In the genomic region with DNA sequence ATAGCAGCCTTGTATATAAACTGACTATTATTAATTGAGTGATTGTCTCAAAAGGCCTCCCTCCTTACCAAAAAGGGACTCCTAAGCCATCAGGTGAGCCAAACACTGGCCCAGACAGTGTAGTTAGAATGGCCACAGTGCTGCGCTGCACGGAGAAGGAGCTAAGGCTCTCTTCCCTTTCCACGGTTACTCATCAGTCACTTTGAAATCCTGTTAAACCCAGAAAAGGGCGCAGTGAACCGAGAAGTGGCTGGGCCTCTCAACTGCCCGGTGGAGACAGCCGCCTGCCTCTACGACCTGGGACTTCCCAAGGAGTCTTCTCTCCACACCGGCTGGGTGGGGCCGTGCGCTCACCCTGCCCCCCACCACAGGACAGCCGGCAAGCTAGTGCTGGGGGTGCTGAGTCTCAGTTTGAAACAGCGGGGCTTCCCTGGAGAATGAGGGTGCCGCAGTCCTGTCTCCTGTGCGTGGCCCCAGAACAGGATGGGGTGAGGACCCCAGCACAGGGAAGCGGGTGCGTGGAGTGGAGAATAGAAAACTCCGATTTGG, we compare ENCODE assay signal across 8 cellular contexts. TPM values are rescaled to one million over a fixed set of nuclear protein-coding genes. Genes with fewer than 3 reads are reported as not detected.
DNase-seq lines count a peak whose midpoint lies in the region; ATAC-seq, FAIRE-seq and TF ChIP-seq lines count a peak whose summit lies in the region.

No MANE protein-coding gene starts in this region.

- POLR2A ChIA-PET in HepG2 (lab: Yijun Ruan, JAX), result interaction anchor here (0.9 to 3.7 kb wide), 5 partner anchors 16 to 35 kb away, joined by 3 to 23 read pairs (median 5); no protein-coding TSS in a partner anchor

- in situ Hi-C loops in HepG2 (cut with HindIII; ENCODE audit: extremely low pct_ligation_motif_present, low pct_unique_long_range_greater_than_20kb), result no loop called here

- peak overlapping the region; percentile 70 for H3K27ac ChIP-seq in HepG2 (ENCODE audit: extremely low read length, insufficient read depth, low read length)

- ATAC-seq in HG03135 (IDR thresholded peaks at IDR 0.05; ENCODE audit: unreplicated experiment) (peak; percentile 18), HepG2 (0 out of 3 replicates have a peak, but pooled peaks have one; percentile 5), HG03521 (IDR thresholded peaks at IDR 0.05; ENCODE audit: unreplicated experiment) (no peak)
- ATAC-seq in stimulated activated naive B cell treated with anti-CD40 and anti-IgM and Interleukin-4, amounts not matched to agents 10 μg/mL and 1 μg/mL and 100 μg/mL, for 72 hours (replicated peaks), result peak; percentile 53 to 54

- H3K27me3 ChIP-seq in HepG2 (ENCODE audit: control insufficient read depth in 1 of 2, insufficient read depth in 2 of 2, low read length in 2 of 2), result no peaks in the 10 kb centered on the region

- H3K27me3 Mint-ChIP-seq in stimulated activated naive B cell treated with anti-CD40 and anti-IgM and Interleukin-4, amounts not matched to agents 10 μg/mL and 1 μg/mL and 100 μg/mL, for 72 hours, result no peaks in the 10 kb centered on the region

- no peak for TF ChIP-seq EP300 in HepG2 (IDR thresholded peaks at IDR 0.05; ENCODE audit: low read depth in 2 of 2, low read length in 2 of 2)
- no peak for TF ChIP-seq EP300 in HepG2 (CRISPR knock-in tag; IDR thresholded peaks at IDR 0.05; ENCODE audit: borderline replicate concordance)

- TF ChIP-seq POLR2A in HepG2 (IDR thresholded peaks at IDR 0.05; ENCODE audit: insufficient read depth in 1 of 2, low read depth in 2 of 2, low read length in 2 of 2), result no peak

- CTCF ChIA-PET in HepG2 (lab: Yijun Ruan, JAX; ENCODE audit: low intra/inter-chr PET ratio, low total read pairs), result no interaction called here

- peaks cover 6 to 10% of the 10 kb centered on the region in 2 experiments for H3K36me3 ChIP-seq in HepG2 (replicated peaks in 1 of 2; ENCODE audit: control insufficient read depth in 1 of 2, insufficient read depth in 2 of 2, low read length in 2 of 2)

- peaks cover 52% of the 10 kb centered on the region for H3K4me1 ChIP-seq in HepG2 (ENCODE audit: insufficient read depth, low read length)

- no peak overlapping the region for H2AFZ ChIP-seq in HepG2 (ENCODE audit: low read length)

- H3K27ac Mint-ChIP-seq in stimulated activated naive B cell treated with anti-CD40 and anti-IgM and Interleukin-4, amounts not matched to agents 10 μg/mL and 1 μg/mL and 100 μg/mL, for 72 hours, result peak overlapping the region; percentile 99

- FAIRE-seq in HepG2 (lab: Jason Lieb, UNC), result no peak

- H3K9me3 ChIP-seq in HepG2 (ENCODE audit: low read length), result no peaks in the 10 kb centered on the region

- H3K9me3 Mint-ChIP-seq in stimulated activated naive B cell treated with anti-CD40 and anti-IgM and Interleukin-4, amounts not matched to agents 10 μg/mL and 1 μg/mL and 100 μg/mL, for 72 hours, result no peaks in the 10 kb centered on the region

- peak overlapping the region; percentile 83 for H3K9ac ChIP-seq in HepG2 (ENCODE audit: insufficient read depth, low read depth, low read length)

- DNase-seq in SIG-M5 treated with dmso at 0.1 percent for 504 hours (lab: John Stamatoyannopoulos, UW; ENCODE audit: unreplicated experiment) (peak; percentile 66), SIG-M5 (lab: John Stamatoyannopoulos, UW) (no peak), RPMI7951 (ENCODE audit: low read depth) (peak; percentile 61), cerebellar cortex (ENCODE audit: low spot score) (peak; percentile 55), HepG2 (ENCODE audit: low spot score) (no peak)
- DNase-seq in stimulated activated naive B cell treated with anti-CD40 and anti-IgM and Interleukin-4, amounts not matched to agents 10 μg/mL and 1 μg/mL and 100 μg/mL, for 72 hours, result peak; percentile 78

- H3K79me2 ChIP-seq in HepG2 (ENCODE audit: insufficient read depth, low read length), result peaks cover 62% of the 10 kb centered on the region

- TF ChIP-seq RAD21 in HepG2 (CRISPR knock-in tag; IDR thresholded peaks at IDR 0.05), result no peak

- intact Hi-C loops in HepG2 (cut with micrococcal nuclease; ENCODE audit: unreplicated experiment), result no loop called here

- H4K20me1 ChIP-seq in HepG2 (ENCODE audit: insufficient read depth, low read length), result peaks cover 31% of the 10 kb centered on the region

- peak overlapping the region; percentile 87 to 98 (median 90) for H3K4me3 ChIP-seq in HepG2 (replicated peaks in 1 of 3; ENCODE audit: insufficient read depth in 1 of 3, low read depth in 2 of 3, low read length in 3 of 3)

- peaks cover 38 to 66% of the 10 kb centered on the region in 2 donors for H3K4me1 Mint-ChIP-seq in stimulated activated naive B cell treated with anti-CD40 and anti-IgM and Interleukin-4, amounts not matched to agents 10 μg/mL and 1 μg/mL and 100 μg/mL, for 72 hours

- H3K36me3 Mint-ChIP-seq in stimulated activated naive B cell treated with anti-CD40 and anti-IgM and Interleukin-4, amounts not matched to agents 10 μg/mL and 1 μg/mL and 100 μg/mL, for 72 hours, result peaks cover 35 to 38% of the 10 kb centered on the region in 2 donors

- WGBS in HepG2 (ENCODE audit: low lambda C conversion rate), result 0% methylated on average over 10 of the region's 18 CpGs

- 0 out of 2 replicates have a peak, but pooled peaks have one; percentile 18 for TF ChIP-seq CTCF in HepG2 (CRISPR knock-in tag; IDR thresholded peaks at IDR 0.05)

- BruUV-seq in HepG2 (replicated peaks; lab: Mats Ljungman, UMichigan), result no TSS peak

- peak overlapping the region; percentile 99 for H3K4me2 ChIP-seq in HepG2 (ENCODE audit: low read depth, low read length)

- peak overlapping the region; percentile 89 to 98 for H3K4me3 Mint-ChIP-seq in stimulated activated naive B cell treated with anti-CD40 and anti-IgM and Interleukin-4, amounts not matched to agents 10 μg/mL and 1 μg/mL and 100 μg/mL, for 72 hours

TF ChIP-seq in HepG2, 621 proteins besides CTCF, POLR2A, EP300 and RAD21 (continues in another document):
- TF ChIP-seq ZMAT3 (CRISPR knock-in tag; conservative IDR thresholded peaks at IDR 0.05), result no peak
- TF ChIP-seq, protein P1, sequence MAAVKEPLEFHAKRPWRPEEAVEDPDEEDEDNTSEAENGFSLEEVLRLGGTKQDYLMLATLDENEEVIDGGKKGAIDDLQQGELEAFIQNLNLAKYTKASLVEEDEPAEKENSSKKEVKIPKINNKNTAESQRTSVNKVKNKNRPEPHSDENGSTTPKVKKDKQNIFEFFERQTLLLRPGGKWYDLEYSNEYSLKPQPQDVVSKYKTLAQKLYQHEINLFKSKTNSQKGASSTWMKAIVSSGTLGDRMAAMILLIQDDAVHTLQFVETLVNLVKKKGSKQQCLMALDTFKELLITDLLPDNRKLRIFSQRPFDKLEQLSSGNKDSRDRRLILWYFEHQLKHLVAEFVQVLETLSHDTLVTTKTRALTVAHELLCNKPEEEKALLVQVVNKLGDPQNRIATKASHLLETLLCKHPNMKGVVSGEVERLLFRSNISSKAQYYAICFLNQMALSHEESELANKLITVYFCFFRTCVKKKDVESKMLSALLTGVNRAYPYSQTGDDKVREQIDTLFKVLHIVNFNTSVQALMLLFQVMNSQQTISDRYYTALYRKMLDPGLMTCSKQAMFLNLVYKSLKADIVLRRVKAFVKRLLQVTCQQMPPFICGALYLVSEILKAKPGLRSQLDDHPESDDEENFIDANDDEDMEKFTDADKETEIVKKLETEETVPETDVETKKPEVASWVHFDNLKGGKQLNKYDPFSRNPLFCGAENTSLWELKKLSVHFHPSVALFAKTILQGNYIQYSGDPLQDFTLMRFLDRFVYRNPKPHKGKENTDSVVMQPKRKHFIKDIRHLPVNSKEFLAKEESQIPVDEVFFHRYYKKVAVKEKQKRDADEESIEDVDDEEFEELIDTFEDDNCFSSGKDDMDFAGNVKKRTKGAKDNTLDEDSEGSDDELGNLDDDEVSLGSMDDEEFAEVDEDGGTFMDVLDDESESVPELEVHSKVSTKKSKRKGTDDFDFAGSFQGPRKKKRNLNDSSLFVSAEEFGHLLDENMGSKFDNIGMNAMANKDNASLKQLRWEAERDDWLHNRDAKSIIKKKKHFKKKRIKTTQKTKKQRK (IDR thresholded peaks at IDR 0.05; ENCODE audit: low read length), result no peak

RNA-seq across cellular contexts. Expression of gene MYH9, which starts 1.3 kb away (rescaled TPM):
- total RNA-seq in RPMI7951 (2014; rRNA removed; shearing (Covaris generic)), result 260 and 282 TPM in 2 replicates
- 98.5 and 125 TPM in 2 replicates for total RNA-seq in HepG2 (2016; rRNA removed; fragmentation: Illumina TruSeq; extraction: Trizol)
- total RNA-seq in HepG2 (2016; cell fraction: cytosol; rRNA removed; fragmentation: Illumina TruSeq; extraction: Trizol; ENCODE audit: low read depth), result 28.5 and 28.7 TPM in 2 replicates
- 92.9 and 102 TPM in 2 replicates for total RNA-seq in HepG2 (2016; cell fraction: insoluble cytoplasmic fraction; rRNA removed; fragmentation: Illumina TruSeq; extraction: Trizol)
- total RNA-seq in HepG2 (2016; cell fraction: membrane; rRNA removed; fragmentation: Illumina TruSeq; extraction: Trizol), result 39.3 and 47.1 TPM in 2 replicates
- 73.0 and 81.6 TPM in 2 replicates for total RNA-seq in HepG2 (2016; cell fraction: nucleus; rRNA removed; fragmentation: Illumina TruSeq; extraction: Trizol)
- polyA plus RNA-seq in HepG2 (2011; rRNA removed), result 50.7 and 60.6 TPM in 2 replicates
- polyA plus RNA-seq in HepG2 (2011; cell fraction: cytosol; rRNA removed), result 31.6 and 39.3 TPM in 2 replicates
- 68.4 and 91.3 TPM in 2 replicates for polyA plus RNA-seq in HepG2 (2011; cell fraction: nucleus; rRNA removed)
- polyA plus RNA-seq in HepG2 (2012), result 88.3 and 93.4 TPM in 2 replicates
- polyA plus RNA-seq in HepG2 (2016; cell fraction: cytosol; fragmentation: Illumina TruSeq; extraction: Trizol; ENCODE audit: low read depth), result 3.6 and 4.2 TPM in 2 replicates
- polyA plus RNA-seq in HepG2 (2016; cell fraction: insoluble cytoplasmic fraction; fragmentation: Illumina TruSeq; extraction: Trizol; ENCODE audit: low read depth), result 72.0 and 110 TPM in 2 replicates
- 8.1 and 11.6 TPM in 2 replicates for polyA plus RNA-seq in HepG2 (2016; cell fraction: membrane; fragmentation: Illumina TruSeq; extraction: Trizol; ENCODE audit: low read depth)
- 106 and 113 TPM in 2 replicates for polyA plus RNA-seq in HepG2 (2016; cell fraction: nucleus; fragmentation: Illumina TruSeq; extraction: Trizol; ENCODE audit: insufficient read depth, low read depth)
- 124 and 180 TPM in 2 replicates for polyA minus RNA-seq in HepG2 (2011; rRNA and poly(A)+ RNA removed; ENCODE audit: low replicate concordance)
- polyA minus RNA-seq in HepG2 (2011; cell fraction: cytosol; rRNA and poly(A)+ RNA removed), result 125 and 176 TPM in 2 replicates
- polyA minus RNA-seq in HepG2 (2011; cell fraction: nucleus; rRNA and poly(A)+ RNA removed), result 61.9 and 97.5 TPM in 2 replicates

Comparison
In these comparisons a context has a peak if more than half of its experiments do, and no peak if none do; other contexts are left out.
1. DNase-seq: peak in SIG-M5 treated with dmso at 0.1 percent for 504 hours (single experiment), RPMI7951 (single experiment), cerebellar cortex (single experiment) and stimulated activated naive B cell treated with anti-CD40 and anti-IgM and Interleukin-4, amounts not matched to agents 10 μg/mL and 1 μg/mL and 100 μg/mL, for 72 hours (single experiment); none in SIG-M5 (single experiment) and HepG2 (single experiment).